16 cellular contexts compared by ENCODE assay signal in the genomic region with DNA sequence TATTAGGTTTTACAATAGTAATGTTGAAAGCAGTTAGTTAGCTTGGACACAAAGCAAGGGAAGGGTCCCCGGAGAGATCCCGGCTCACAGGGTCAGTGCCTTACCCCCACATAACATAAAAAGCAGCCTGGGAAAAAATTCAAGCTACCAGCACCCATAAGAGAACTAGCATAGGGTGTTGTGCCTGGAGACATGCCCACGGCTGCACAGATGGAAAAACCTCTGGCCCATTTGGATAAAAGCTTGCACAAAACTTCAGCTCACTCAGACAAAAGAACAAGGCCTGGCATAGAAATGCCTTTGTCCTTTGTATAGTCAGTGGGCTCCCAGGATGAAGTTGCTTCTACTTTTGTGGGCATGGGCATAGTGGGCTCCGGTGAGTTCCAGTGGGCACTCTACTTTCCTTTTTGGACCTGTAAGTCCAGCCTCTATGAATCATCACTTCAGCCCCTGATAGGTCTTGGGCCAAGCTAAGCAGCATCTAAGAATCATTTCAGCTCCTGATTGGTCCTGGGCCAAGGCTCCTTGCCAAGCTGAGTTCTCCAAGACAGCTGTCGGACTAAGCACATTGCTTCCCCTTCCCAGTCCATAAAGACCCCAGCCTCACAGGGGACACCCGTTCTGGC. TPM values are rescaled to one million over a fixed set of nuclear protein-coding genes. Genes with fewer than 3 reads are reported as not detected.
DNase-seq lines count a peak whose midpoint lies in the region; ATAC-seq and TF ChIP-seq lines count a peak whose summit lies in the region.
"Had no signal": no experiment of that assay in that cellular context is flagged by ENCODE, and none has a peak within 500 bp of the region (broad histone marks: within the 10 kb centered on the region; RNA-seq: fewer than 3 reads in every experiment).

No MANE protein-coding gene starts in this region.

- H3K36me3 ChIP-seq in MG63 (no peaks in the 10 kb centered on the region), brain microvascular endothelial cell (replicated peaks) (no peaks in the 10 kb centered on the region), neural progenitor cell (no peaks in the 10 kb centered on the region)
- H3K36me3 ChIP-seq: thoracic aorta had no signal

- no peaks in the 10 kb centered on the region for H3K9me3 Mint-ChIP-seq in neural progenitor cell
- H3K9me3 Mint-ChIP-seq: activated naive CD4-positive, alpha-beta T cell treated with anti-CD3 and anti-CD28 coated beads, Interleukin-2, amount 10 ng/mL, durations not matched to agents 7 days and 5 days; CD4-positive, CD25-positive, alpha-beta regulatory T cell; nephron progenitor cell had no signal

- DNase-seq in MG63 (peak; percentile 33), brain microvascular endothelial cell (peak; percentile 67), neural progenitor cell (ENCODE audit: low spot score) (no peak), COLO829 (ENCODE audit: low spot score) (no peak), glomerular visceral epithelial cell (ENCODE audit: extremely low spot score) (no peak)
- DNase-seq: activated naive CD4-positive, alpha-beta T cell treated with anti-CD3 and anti-CD28 coated beads, Interleukin-2, amount 10 ng/mL, durations not matched to agents 7 days and 5 days; CD4-positive, CD25-positive, alpha-beta regulatory T cell; GF-D8; glutamatergic neuron; NCI-H1417 treated with DMSO at 0.1 percent for 48 hours; nephron progenitor cell had no signal

- peaks cover 18% of the 10 kb centered on the region for H3K4me1 ChIP-seq in neural progenitor cell

- H3K4me2 ChIP-seq in neural progenitor cell: no peak overlapping the region

- no peak overlapping the region for H3K4me3 Mint-ChIP-seq in neural progenitor cell
- H3K4me3 Mint-ChIP-seq: activated naive CD4-positive, alpha-beta T cell treated with anti-CD3 and anti-CD28 coated beads, Interleukin-2, amount 10 ng/mL, durations not matched to agents 7 days and 5 days had no signal

- in situ Hi-C loops in brain microvascular endothelial cell (cut with HindIII; ENCODE audit: low pct_ligation_motif_present, low sequenced_read_pairs): no loop called here

- H3K27ac ChIP-seq in brain microvascular endothelial cell: no peak overlapping the region
- H3K27ac ChIP-seq in neural progenitor cell: no peak overlapping the region
- H3K27ac ChIP-seq: RWPE1, skin epidermis, thoracic aorta had no signal

- H3K9me3 ChIP-seq in MG63 (no peaks in the 10 kb centered on the region), neural progenitor cell (ENCODE audit: low read depth) (no peaks in the 10 kb centered on the region)
- H3K9me3 ChIP-seq: thoracic aorta had no signal

- peaks cover 3% of the 10 kb centered on the region for H3K27me3 ChIP-seq in MG63
- no peaks in the 10 kb centered on the region for H3K27me3 ChIP-seq in brain microvascular endothelial cell (replicated peaks)
- no peaks in the 10 kb centered on the region for H3K27me3 ChIP-seq in neural progenitor cell

- H3K9ac ChIP-seq in neural progenitor cell: no peak overlapping the region

- H3K27me3 Mint-ChIP-seq in neural progenitor cell (ENCODE audit: insufficient read depth, low read depth): peaks cover 3% of the 10 kb centered on the region

- no peaks in the 10 kb centered on the region for H4K20me1 ChIP-seq in neural progenitor cell (ENCODE audit: low read depth)

- H3F3A ChIP-seq in neural progenitor cell (ENCODE audit: low read depth): peaks cover 7% of the 10 kb centered on the region

- no peaks in the 10 kb centered on the region for H3K79me2 ChIP-seq in neural progenitor cell (ENCODE audit: low read depth)

- peak overlapping the region; percentile 93 for H2AFZ ChIP-seq in neural progenitor cell (replicated peaks)

- H3K27ac Mint-ChIP-seq in neural progenitor cell: no peak overlapping the region
- H3K27ac Mint-ChIP-seq: CD4-positive, CD25-positive, alpha-beta regulatory T cell; nephron progenitor cell had no signal

- H3K4me3 ChIP-seq in MG63 (no peak overlapping the region), brain microvascular endothelial cell (ENCODE audit: low read depth, low read length) (no peak overlapping the region), neural progenitor cell (no peak overlapping the region)
- H3K4me3 ChIP-seq: skin epidermis, thoracic aorta had no signal

- no peak for ATAC-seq in GM18870 (IDR thresholded peaks at IDR 0.05; ENCODE audit: unreplicated experiment)

- no peaks in the 10 kb centered on the region for H3K36me3 Mint-ChIP-seq in neural progenitor cell
- H3K36me3 Mint-ChIP-seq: CD4-positive, CD25-positive, alpha-beta regulatory T cell had no signal

- H3K4me1 Mint-ChIP-seq in neural progenitor cell: peaks cover 22% of the 10 kb centered on the region

- TF ChIP-seq CTCF in brain microvascular endothelial cell (IDR thresholded peaks at IDR 0.05; ENCODE audit: low read depth, low read length, missing control alignments) (no peak), neural progenitor cell (IDR thresholded peaks at IDR 0.05) (no peak)

RNA-seq across cellular contexts. Expression of a gene that starts 1.3 kb away (rescaled TPM):
- 0.89 and 2.5 TPM in 2 replicates for total RNA-seq in MG63 (2014; rRNA removed; shearing (Covaris generic); ENCODE audit: low replicate concordance)
- total RNA-seq in neural progenitor cell (ENCODE audit: low replicate concordance): 22.8 and 28.8 TPM in 2 replicates
- total RNA-seq: CD4-positive, CD25-positive, alpha-beta regulatory T cell; thoracic aorta had no signal

RNA-seq across cellular contexts. Expression of a gene that starts 11.6 kb away (rescaled TPM):
- not detected in 2 replicates for total RNA-seq in MG63 (2014; rRNA removed; shearing (Covaris generic); ENCODE audit: low replicate concordance)
- not detected in 2 replicates for total RNA-seq in neural progenitor cell (ENCODE audit: low replicate concordance)
- total RNA-seq: CD4-positive, CD25-positive, alpha-beta regulatory T cell; NCI-H460; thoracic aorta had no signal

RNA-seq across cellular contexts. Expression of a gene that starts 49.4 kb away (rescaled TPM):
- total RNA-seq in MG63 (2014; rRNA removed; shearing (Covaris generic); ENCODE audit: low replicate concordance): not detected in 2 replicates
- total RNA-seq in neural progenitor cell (ENCODE audit: low replicate concordance): not detected in 2 replicates
- total RNA-seq: CD4-positive, CD25-positive, alpha-beta regulatory T cell; NCI-H460; thoracic aorta had no signal

RNA-seq across cellular contexts. Expression of a gene that starts 51.7 kb away (rescaled TPM):
- total RNA-seq in MG63 (2014; rRNA removed; shearing (Covaris generic); ENCODE audit: low replicate concordance): 3.0 and 4.4 TPM in 2 replicates
- not detected in 2 replicates for total RNA-seq in neural progenitor cell (ENCODE audit: low replicate concordance)
- total RNA-seq: NCI-H460 had no signal

RNA-seq across cellular contexts. Expression of a gene that starts 54.6 kb away (rescaled TPM):
- total RNA-seq in MG63 (2014; rRNA removed; shearing (Covaris generic); ENCODE audit: low replicate concordance): not detected in 2 replicates
- not detected in 2 replicates for total RNA-seq in neural progenitor cell (ENCODE audit: low replicate concordance)
- total RNA-seq: CD4-positive, CD25-positive, alpha-beta regulatory T cell; NCI-H460 had no signal

Comparison
In these comparisons a context has a peak if more than half of its experiments do, and no peak if none do; other contexts are left out.
1. DNase-seq: peak in MG63 (single experiment) and brain microvascular endothelial cell (single experiment); none in neural progenitor cell (single experiment), COLO829 (single experiment) and glomerular visceral epithelial cell (single experiment).